1 cellular context compared by ENCODE assay signal in genomic region chr21:37550618-37551405, GRCh38.
TF ChIP-seq lines count a peak whose summit lies in the region.

No MANE protein-coding gene starts in this region.

TF ChIP-seq in SK-N-SH, 30 proteins besides CTCF, POLR2A, EP300 and RAD21:
- no peak for TF ChIP-seq REST (IDR thresholded peaks at IDR 0.05; ENCODE audit: low read depth, low read length)
- no peak for TF ChIP-seq MEF2A (IDR thresholded peaks at IDR 0.05; ENCODE audit: borderline replicate concordance, low read depth)
- TF ChIP-seq USF2 (IDR thresholded peaks at IDR 0.05; ENCODE audit: borderline replicate concordance, low read depth, low read length) = no peak
- TF ChIP-seq MAX (IDR thresholded peaks at IDR 0.05; ENCODE audit: low read depth) = no peak
- TF ChIP-seq TAF1 (IDR thresholded peaks at IDR 0.05; ENCODE audit: borderline replicate concordance, low read depth, low read length) = no peak
- no peak for TF ChIP-seq RFX5 (IDR thresholded peaks at IDR 0.05; ENCODE audit: low read length)
